In the genomic region with DNA sequence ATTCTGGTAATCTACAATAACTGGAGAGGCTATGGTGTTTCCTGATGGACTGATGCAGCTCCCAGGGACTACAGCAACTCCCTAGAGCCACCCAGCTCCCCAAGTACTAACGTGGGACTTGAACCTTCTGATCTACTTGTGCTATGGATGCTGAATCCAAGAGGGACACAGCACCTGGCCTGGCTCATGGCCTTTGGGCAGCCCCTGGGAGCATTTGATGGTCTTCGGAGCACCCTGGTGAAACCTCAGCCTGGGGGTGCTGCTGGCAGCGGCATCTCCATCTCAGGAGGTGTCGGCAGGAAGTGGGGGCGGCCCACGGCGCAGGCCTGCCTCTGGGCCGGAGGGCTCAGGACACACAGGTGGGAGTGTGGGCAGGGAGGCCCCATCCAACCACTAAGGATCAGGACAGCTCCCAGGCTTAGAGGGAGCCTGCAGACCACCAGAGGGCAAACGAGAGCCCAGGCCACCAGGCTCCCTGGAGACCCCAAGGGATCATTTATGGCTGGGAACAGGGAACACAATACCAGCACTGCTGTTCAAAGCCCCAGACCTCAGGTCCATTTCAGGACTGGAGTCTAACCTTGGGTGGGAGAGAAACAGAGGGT, we compare ENCODE assay signal across 6 cellular contexts. TPM values are rescaled to one million over a fixed set of nuclear protein-coding genes. Genes with fewer than 3 reads are reported as not detected.
A peak's percentile ranks its signal among the peaks of the same experiment; 100 is the strongest.
DNase-seq lines count a peak whose midpoint lies in the region; ATAC-seq and TF ChIP-seq lines count a peak whose summit lies in the region.

No MANE protein-coding gene starts in this region.

- H3K4me1 Mint-ChIP-seq in CD8-positive, alpha-beta memory T cell, result peaks cover 83 to 93% (median 88%) of the 10 kb centered on the region in 3 donors

- peaks cover 5 to 82% (median 28%) of the 10 kb centered on the region in 3 donors for H3K36me3 Mint-ChIP-seq in CD8-positive, alpha-beta memory T cell

- no peak for DNase-seq in CD8-positive, alpha-beta memory T cell
- DNase-seq in lower lobe of right lung (no peak), COLO829 (ENCODE audit: low spot score) (no peak), H4 (ENCODE audit: low spot score) (no peak)

- no peaks in the 10 kb centered on the region for H3K27me3 ChIP-seq in CD8-positive, alpha-beta memory T cell (ENCODE audit: insufficient read depth, low read length, poor library complexity, severe bottlenecking)
- H3K27me3 ChIP-seq in lower lobe of right lung (ENCODE audit: low read depth), result no peaks in the 10 kb centered on the region

- intact Hi-C loops in lower lobe of right lung (cut with DNase I), result no loop called here

- peaks cover 46% of the 10 kb centered on the region for H3K36me3 ChIP-seq in CD8-positive, alpha-beta memory T cell (ENCODE audit: insufficient read depth, low read length)
- peaks cover 46% of the 10 kb centered on the region for H3K36me3 ChIP-seq in lower lobe of right lung

- ATAC-seq in lower lobe of right lung (peak in 1 of 2 donors; percentile 3), HG03432 (IDR thresholded peaks at IDR 0.05; ENCODE audit: unreplicated experiment) (no peak)

- no peaks in the 10 kb centered on the region for H3K9me3 ChIP-seq in CD8-positive, alpha-beta memory T cell (ENCODE audit: low read length)
- no peaks in the 10 kb centered on the region for H3K9me3 ChIP-seq in lower lobe of right lung

- H3K27ac ChIP-seq in CD8-positive, alpha-beta memory T cell (ENCODE audit: low read depth, low read length), result peak overlapping the region; percentile 34
- H3K27ac ChIP-seq in VCaP (no peak overlapping the region), lower lobe of right lung (peak overlapping the region; percentile 63)

- POLR2A ChIA-PET in CD8-positive, alpha-beta memory T cell (lab: Charles Lee), result interaction anchor here (1.0 to 24.3 kb wide), 6 partner anchors 9 to 91 kb away, joined by 3 to 569 read pairs (median 8); a partner anchor contains a TSS

- no peaks in the 10 kb centered on the region for H3K9me3 Mint-ChIP-seq in CD8-positive, alpha-beta memory T cell

- H3K4me3 ChIP-seq in CD8-positive, alpha-beta memory T cell (ENCODE audit: low read length), result peak overlapping the region; percentile 72
- H3K4me3 ChIP-seq in lower lobe of right lung, result peak overlapping the region; percentile 28

- H3K4me1 ChIP-seq in CD8-positive, alpha-beta memory T cell (ENCODE audit: insufficient read depth, low read length), result peaks cover 97% of the 10 kb centered on the region
- H3K4me1 ChIP-seq in lower lobe of right lung, result peaks cover 94% of the 10 kb centered on the region

- H3K27me3 Mint-ChIP-seq in CD8-positive, alpha-beta memory T cell, result no peaks in the 10 kb centered on the region

- CTCF ChIA-PET in CD8-positive, alpha-beta memory T cell (lab: Charles Lee), result interaction anchor here (0.7 to 32.1 kb wide), 9 partner anchors 10 to 445 kb away, joined by 3 to 1256 read pairs (median 3); a partner anchor contains a TSS

- H3K4me3 Mint-ChIP-seq in CD8-positive, alpha-beta memory T cell, result peak overlapping the region; percentile 78 to 85 (median 82)

- TF ChIP-seq CTCF in VCaP (conservative IDR thresholded peaks at IDR 0.05), result 0 out of 2 replicates have a peak, but pooled peaks have one; percentile 21
- TF ChIP-seq CTCF in lower lobe of right lung (IDR thresholded peaks at IDR 0.05), result peak; percentile 26

- peak overlapping the region; percentile 89 to 97 (median 92) for H3K27ac Mint-ChIP-seq in CD8-positive, alpha-beta memory T cell

RNA-seq across cellular contexts. Expression of a gene that starts 8.7 kb away (rescaled TPM):
- 100 to 1,000 TPM; 102 to 110 TPM for total RNA-seq in CD8-positive, alpha-beta memory T cell
- polyA plus RNA-seq in CD8-positive, alpha-beta memory T cell, result 258 TPM
- 73.4 TPM for total RNA-seq in lower lobe of right lung
- total RNA-seq in H4 (2014; rRNA removed; shearing (Covaris generic)), result 13.5 and 14.2 TPM in 2 replicates

RNA-seq across cellular contexts. Expression of a gene that starts 25.2 kb away (rescaled TPM):
- total RNA-seq in CD8-positive, alpha-beta memory T cell, result 1 to 10 TPM in 1 of 2 experiments, under 1 TPM in 1; 0.66 to 2.3 TPM
- 0.52 TPM for polyA plus RNA-seq in CD8-positive, alpha-beta memory T cell
- total RNA-seq in lower lobe of right lung, result 16.3 TPM
- 0.02 TPM in 1 of 2 replicates, not detected in the other for total RNA-seq in H4 (2014; rRNA removed; shearing (Covaris generic))

RNA-seq across cellular contexts. Expression of a gene that starts 47.3 kb away (rescaled TPM):
- total RNA-seq in CD8-positive, alpha-beta memory T cell, result 10 to 100 TPM; 25.7 to 27.0 TPM
- 7.6 TPM for polyA plus RNA-seq in CD8-positive, alpha-beta memory T cell
- total RNA-seq in lower lobe of right lung, result 21.7 TPM
- total RNA-seq in H4 (2014; rRNA removed; shearing (Covaris generic)), result 6.0 and 9.5 TPM in 2 replicates

RNA-seq across cellular contexts. Expression of a gene that starts 54.8 kb away (rescaled TPM):
- total RNA-seq in CD8-positive, alpha-beta memory T cell, result 10 to 100 TPM; 11.2 to 11.7 TPM
- polyA plus RNA-seq in CD8-positive, alpha-beta memory T cell, result 7.8 TPM
- total RNA-seq in lower lobe of right lung, result 23.9 TPM
- total RNA-seq in H4 (2014; rRNA removed; shearing (Covaris generic)), result 6.4 and 9.1 TPM in 2 replicates

RNA-seq across cellular contexts. Expression of a gene that starts 59.3 kb away (rescaled TPM):
- total RNA-seq in CD8-positive, alpha-beta memory T cell, result 10 to 100 TPM; 45.8 to 47.7 TPM
- 45.0 TPM for polyA plus RNA-seq in CD8-positive, alpha-beta memory T cell
- total RNA-seq in lower lobe of right lung, result 22.7 TPM
- 8.9 and 10.6 TPM in 2 replicates for total RNA-seq in H4 (2014; rRNA removed; shearing (Covaris generic))
